1 cellular context compared by ENCODE assay signal in the genomic region with DNA sequence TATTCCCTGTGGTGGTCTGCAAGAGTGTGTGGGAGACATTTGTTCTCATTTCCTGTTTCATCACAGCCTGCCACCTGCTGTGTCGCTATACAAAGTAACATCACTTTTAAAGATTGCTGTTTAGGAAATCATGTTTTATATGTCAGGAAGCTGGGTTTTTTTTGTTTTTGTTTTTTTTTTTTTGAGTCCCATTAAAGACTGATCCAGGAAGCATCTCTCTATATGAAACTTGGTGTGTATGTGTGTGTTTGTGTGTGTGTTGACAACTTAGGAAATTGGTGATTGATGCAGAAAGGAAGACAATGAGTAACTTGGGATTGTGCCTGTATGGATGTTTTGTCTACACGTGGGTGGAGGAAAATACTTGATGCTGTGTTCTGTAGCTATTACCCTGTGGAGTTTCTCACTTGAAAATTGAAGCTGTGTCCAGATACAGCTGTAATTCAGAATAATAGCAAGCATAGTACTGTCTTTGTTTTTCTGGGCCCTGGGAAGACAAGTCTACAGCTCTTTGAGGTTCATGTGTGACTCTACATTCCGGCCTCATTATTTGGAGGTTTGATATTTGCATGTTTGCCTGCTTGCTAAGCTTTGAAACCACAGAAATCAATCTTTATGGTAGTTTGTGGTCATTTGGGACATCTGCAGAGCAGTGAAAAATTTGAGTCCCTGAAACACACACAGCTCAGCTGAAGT.
TF ChIP-seq lines count a peak whose summit lies in the region.

No MANE protein-coding gene starts in this region.

TF ChIP-seq in endothelial cell of umbilical vein, 7 proteins besides CTCF, POLR2A, EP300 and RAD21 (continued from another document):
- TF ChIP-seq GATA2 (IDR thresholded peaks at IDR 0.05; ENCODE audit: insufficient read depth, insufficient read length, low read depth, low read length), result no peak
